8 cellular contexts compared by ENCODE assay signal in genomic region chr6:110053395-110054240, GRCh38.
A peak's percentile ranks its signal among the peaks of the same experiment; 100 is the strongest.
DNase-seq lines count a peak whose midpoint lies in the region; ATAC-seq and TF ChIP-seq lines count a peak whose summit lies in the region.

No MANE protein-coding gene starts in this region.

- no peak overlapping the region for H3K27ac ChIP-seq in left ventricle myocardium inferior (replicated peaks)
- H3K27ac ChIP-seq in sigmoid colon: no peak overlapping the region

- no peaks in the 10 kb centered on the region for H3K4me1 Mint-ChIP-seq in T-helper 2 cell treated with Interferon-gamma antibody and Interleukin-4, amounts not matched to agents 5 μg/mL and 100 μg/mL, for 36 hours (ENCODE audit: low read depth)

- no peak for TF ChIP-seq EP300 in sigmoid colon (IDR thresholded peaks at IDR 0.05)

- H3K36me3 Mint-ChIP-seq in T-helper 2 cell treated with Interferon-gamma antibody and Interleukin-4, amounts not matched to agents 5 μg/mL and 100 μg/mL, for 36 hours (ENCODE audit: low read depth): no peaks in the 10 kb centered on the region

- no peak for ATAC-seq in GM21423 (IDR thresholded peaks at IDR 0.05; ENCODE audit: unreplicated experiment)

- DNase-seq in NOMO-1 treated with DMSO at 0.1 percent for 48 hours (lab: John Stamatoyannopoulos, UW; ENCODE audit: unreplicated experiment) (peak; percentile 32), NOMO-1 treated with dmso at 0.1 percent for 144 hours (lab: John Stamatoyannopoulos, UW; ENCODE audit: unreplicated experiment) (no peak), NCI-H1105 (lab: John Stamatoyannopoulos, UW) (peak; percentile 55), left ventricle myocardium inferior (no peak), sigmoid colon (no peak)
- DNase-seq in T-helper 2 cell treated with Interferon-gamma antibody and Interleukin-4, amounts not matched to agents 5 μg/mL and 100 μg/mL, for 36 hours (ENCODE audit: low spot score): no peak

- TF ChIP-seq POLR2A in sigmoid colon (IDR thresholded peaks at IDR 0.05): no peak

- peaks cover 27% of the 10 kb centered on the region for H3K27me3 Mint-ChIP-seq in T-helper 2 cell treated with Interferon-gamma antibody and Interleukin-4, amounts not matched to agents 5 μg/mL and 100 μg/mL, for 36 hours (ENCODE audit: low read depth)

- H3K9me3 ChIP-seq in left ventricle myocardium inferior (replicated peaks) (no peaks in the 10 kb centered on the region), sigmoid colon (no peaks in the 10 kb centered on the region)

- intact Hi-C loops in left ventricle myocardium inferior (cut with micrococcal nuclease): loop anchor here (10.0 kb wide), 1 partner anchor 529 kb away; no protein-coding TSS in a partner anchor
- intact Hi-C loops in sigmoid colon (cut with DNase I): no loop called here

- H3K4me1 ChIP-seq in left ventricle myocardium inferior (no peaks in the 10 kb centered on the region), sigmoid colon (no peaks in the 10 kb centered on the region)

- WGBS in sigmoid colon, 2 donors: 7 to 24% methylated on average over 5 of the region's 5 CpGs

- H3K27me3 ChIP-seq in left ventricle myocardium inferior (ENCODE audit: low read depth) (peaks cover 10% of the 10 kb centered on the region), sigmoid colon (no peaks in the 10 kb centered on the region)

- H3K9me3 Mint-ChIP-seq in T-helper 2 cell treated with Interferon-gamma antibody and Interleukin-4, amounts not matched to agents 5 μg/mL and 100 μg/mL, for 36 hours: no peaks in the 10 kb centered on the region

- H3K36me3 ChIP-seq in left ventricle myocardium inferior (no peaks in the 10 kb centered on the region), sigmoid colon (no peaks in the 10 kb centered on the region)

- H3K4me3 Mint-ChIP-seq in T-helper 2 cell treated with Interferon-gamma antibody and Interleukin-4, amounts not matched to agents 5 μg/mL and 100 μg/mL, for 36 hours: no peak overlapping the region

- H3K27ac Mint-ChIP-seq in T-helper 2 cell treated with Interferon-gamma antibody and Interleukin-4, amounts not matched to agents 5 μg/mL and 100 μg/mL, for 36 hours: no peak overlapping the region

- TF ChIP-seq CTCF in WI38 (IDR thresholded peaks at IDR 0.05; ENCODE audit: low read depth, low read length) (peak; percentile 50), left ventricle myocardium inferior (IDR thresholded peaks at IDR 0.05; ENCODE audit: borderline replicate concordance) (peak; percentile 79), sigmoid colon (IDR thresholded peaks at IDR 0.05) (peak in 3 of 4 experiments; percentile 16 to 56 (median 25))

- H3K4me3 ChIP-seq in WI38 (ENCODE audit: low read depth, low read length): no peak overlapping the region
- H3K4me3 ChIP-seq in left ventricle myocardium inferior: no peak overlapping the region
- no peak overlapping the region for H3K4me3 ChIP-seq in sigmoid colon

Comparison
In these comparisons a context has a peak if more than half of its experiments do, and no peak if none do; other contexts are left out.
1. DNase-seq: peak in NOMO-1 treated with DMSO at 0.1 percent for 48 hours (single experiment) and NCI-H1105 (single experiment); none in NOMO-1 treated with dmso at 0.1 percent for 144 hours (single experiment), left ventricle myocardium inferior (single experiment), sigmoid colon (single experiment) and T-helper 2 cell treated with Interferon-gamma antibody and Interleukin-4, amounts not matched to agents 5 μg/mL and 100 μg/mL, for 36 hours (single experiment).
2. CTCF ChIP-seq: peak in every context shown above with its lines; median percentile 79 in left ventricle myocardium inferior; 50 in WI38; 25 in sigmoid colon.